In the genomic region with DNA sequence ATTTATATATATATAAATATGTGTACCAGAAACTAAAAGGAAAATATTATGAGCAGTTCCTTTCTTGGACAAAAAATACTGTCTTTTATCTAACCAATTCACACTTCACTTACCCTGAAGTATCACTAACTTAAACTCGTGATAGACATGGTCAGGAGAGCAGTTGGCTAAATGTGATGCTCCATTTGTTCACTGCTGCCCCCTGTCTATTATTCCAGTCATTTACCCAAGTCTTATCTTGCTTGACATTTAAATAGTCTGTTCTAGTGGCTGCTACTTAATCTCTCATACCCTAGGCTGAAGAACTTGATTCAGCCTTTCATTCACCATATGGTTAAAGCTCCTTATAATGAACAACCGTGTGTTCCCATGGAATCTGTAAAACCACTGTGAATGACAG, we compare ENCODE assay signal across 11 cellular contexts.
DNase-seq lines count a peak whose midpoint lies in the region; ATAC-seq, FAIRE-seq and TF ChIP-seq lines count a peak whose summit lies in the region.
"Had no signal": no experiment of that assay in that cellular context is flagged by ENCODE, and none has a peak within 500 bp of the region (broad histone marks: within the 10 kb centered on the region; RNA-seq: fewer than 3 reads in every experiment).

No MANE protein-coding gene starts in this region.

- no peak for FAIRE-seq in K562 (lab: Jason Lieb, UNC)

- peak; percentile 7 for DNase-seq in NOMO-1 treated with DMSO at 0.1 percent for 48 hours (lab: John Stamatoyannopoulos, UW; ENCODE audit: unreplicated experiment)
- DNase-seq in NOMO-1 (lab: John Stamatoyannopoulos, UW; ENCODE audit: unreplicated experiment in 2 of 2) = no peak
- DNase-seq in NCI-H69 (lab: John Stamatoyannopoulos, UW) = peak; percentile 74
- peak in 2 of 4 experiments; percentile 1 to 7 for DNase-seq in K562 (ENCODE audit: extremely low read depth in 1 of 4, low spot score in 3 of 4)
- DNase-seq in upper lobe of right lung = no peak
- DNase-seq in stimulated activated CD4-positive, alpha-beta T cell treated with anti-CD3 and anti-CD28 coated beads, Interleukin-4, amount 100 ng/mL, for 4 hours = no peak
- DNase-seq in activated CD8-positive, alpha-beta memory T cell treated with anti-CD3 and anti-CD28 coated beads, Interleukin-2, amount 50 U/mL, for 48 hours = no peak
- no peak for DNase-seq in posterior cingulate gyrus
- DNase-seq: activated CD8-positive, alpha-beta memory T cell treated with anti-CD3 and anti-CD28 coated beads, Interleukin-2, amount 50 U/mL, for 4 hours; ovary had no signal

- intact Hi-C loops in K562 (cut with micrococcal nuclease) = no loop called here
- intact Hi-C loops in upper lobe of right lung (cut with DNase I) = no loop called here
- intact Hi-C loops in posterior cingulate gyrus (cut with DNase I) = no loop called here

- no peak overlapping the region for H3K4me3 ChIP-seq in K562
- no peak overlapping the region for H3K4me3 ChIP-seq in upper lobe of right lung
- H3K4me3 ChIP-seq: BLaER1 treated with 17β-estradiol and CSF1 and Interleukin-3, amounts not matched to agents 10 nM and 100 nM; ovary had no signal

- H3K36me3 ChIP-seq in K562 (ENCODE audit: control insufficient read depth, insufficient read depth, low read length) (no peaks in the 10 kb centered on the region), upper lobe of right lung (no peaks in the 10 kb centered on the region)
- H3K36me3 ChIP-seq: BLaER1 treated with 17β-estradiol and CSF1 and Interleukin-3, amounts not matched to agents 10 nM and 100 nM; ovary had no signal

- H3K9ac ChIP-seq in K562 (ENCODE audit: insufficient read depth in 1 of 2, low read depth in 2 of 2, low read length in 2 of 2) = no peak overlapping the region
- H3K9ac ChIP-seq: BLaER1 treated with 17β-estradiol and CSF1 and Interleukin-3, amounts not matched to agents 10 nM and 100 nM had no signal

- H2AFZ ChIP-seq in K562 (ENCODE audit: low read depth, low read length) = no peak overlapping the region

- H3K27me3 ChIP-seq in K562 (ENCODE audit: control insufficient read depth in 2 of 2, insufficient read depth in 2 of 2, low read length in 2 of 2) = no peaks in the 10 kb centered on the region
- no peaks in the 10 kb centered on the region for H3K27me3 ChIP-seq in upper lobe of right lung
- H3K27me3 ChIP-seq: BLaER1 treated with 17β-estradiol and CSF1 and Interleukin-3, amounts not matched to agents 10 nM and 100 nM; ovary had no signal

- H3K27ac ChIP-seq in K562 (ENCODE audit: extremely low read depth, low read depth, low read length) (no peak overlapping the region), upper lobe of right lung (no peak overlapping the region)
- H3K27ac ChIP-seq: BLaER1 treated with 17β-estradiol and CSF1 and Interleukin-3, amounts not matched to agents 10 nM and 100 nM; ovary had no signal

- no peak for TF ChIP-seq EP300 in K562 (IDR thresholded peaks at IDR 0.05; ENCODE audit: low read length)

- ATAC-seq in K562 (no peak), upper lobe of right lung (peak; percentile 24)

- no TSS peak for BruUV-seq in K562 (replicated peaks; lab: Mats Ljungman, UMichigan)

- no peaks in the 10 kb centered on the region for H4K20me1 ChIP-seq in K562 (replicated peaks; ENCODE audit: control insufficient read depth, insufficient read depth, low read length)
- H4K20me1 ChIP-seq: BLaER1 treated with 17β-estradiol and CSF1 and Interleukin-3, amounts not matched to agents 10 nM and 100 nM had no signal

- TF ChIP-seq POLR2A in K562 (conservative IDR thresholded peaks at IDR 0.05) = no peak

- POLR2A ChIA-PET in K562 (lab: Yijun Ruan, JAX) = no interaction called here

- H3K4me1 ChIP-seq in K562 (replicated peaks in 1 of 2; ENCODE audit: control insufficient read depth in 2 of 2, insufficient read depth in 2 of 2, low read length in 2 of 2) (no peaks in the 10 kb centered on the region), upper lobe of right lung (no peaks in the 10 kb centered on the region)
- H3K4me1 ChIP-seq: BLaER1 treated with 17β-estradiol and CSF1 and Interleukin-3, amounts not matched to agents 10 nM and 100 nM had no signal

- H3K9me3 ChIP-seq in K562 (replicated peaks; ENCODE audit: control insufficient read depth, insufficient read depth, low read depth, low read length) (no peaks in the 10 kb centered on the region), upper lobe of right lung (no peaks in the 10 kb centered on the region)
- H3K9me3 ChIP-seq: BLaER1 treated with 17β-estradiol and CSF1 and Interleukin-3, amounts not matched to agents 10 nM and 100 nM; ovary had no signal

- H3K4me2 ChIP-seq in K562 (ENCODE audit: insufficient read depth, low read length) = no peak overlapping the region
- H3K4me2 ChIP-seq: BLaER1 treated with 17β-estradiol and CSF1 and Interleukin-3, amounts not matched to agents 10 nM and 100 nM had no signal

- peak in 2 of 3 experiments; percentile 10 to 13; a peak in 1 of 6 replicates for TF ChIP-seq CTCF in K562 (IDR thresholded peaks at IDR 0.05 in 2 of 3, conservative IDR thresholded peaks at IDR 0.05 in 1 of 3; ENCODE audit: insufficient read depth in 2 of 3, low read depth in 1 of 3, low read length in 3 of 3)
- TF ChIP-seq CTCF in upper lobe of right lung (IDR thresholded peaks at IDR 0.05) = peak; percentile 34

- CTCF ChIA-PET in K562 (lab: Yijun Ruan, JAX; ENCODE audit: low intra/inter-chr PET ratio) = no interaction called here

- H3K79me2 ChIP-seq in K562 (ENCODE audit: control insufficient read depth, insufficient read depth, low read length) = no peaks in the 10 kb centered on the region

- 0% methylated on average over 2 of the region's 2 CpGs for WGBS in K562 (ENCODE audit: insufficient coverage, low coverage, missing lambda C conversion rate)

- TF ChIP-seq RAD21 in K562 (CRISPR knock-in tag; conservative IDR thresholded peaks at IDR 0.05 in 1 of 2, IDR thresholded peaks at IDR 0.05 in 1 of 2) = peak in 1 of 2 experiments; percentile 18; a peak in 1 of 4 replicates

- in situ Hi-C loops in K562 (cut with MboI) = no loop called here

- H3K9me1 ChIP-seq in K562 (ENCODE audit: control insufficient read depth, insufficient read depth, low read length) = no peaks in the 10 kb centered on the region

TF ChIP-seq in K562, 482 proteins besides CTCF, POLR2A, EP300 and RAD21:
- TF ChIP-seq ILK (tag; IDR thresholded peaks at IDR 0.05; ENCODE audit: borderline replicate concordance, low read depth) (no peak), POLR2B (IDR thresholded peaks at IDR 0.05; ENCODE audit: low read depth, partially characterized antibody) (no peak), MAFK (IDR thresholded peaks at IDR 0.05; ENCODE audit: low read length) (no peak), ZNF12 (CRISPR knock-in tag; IDR thresholded peaks at IDR 0.05) (no peak), NR2C2 (CRISPR knock-in tag; IDR thresholded peaks at IDR 0.05) (no peak), NR2C2 (tag; IDR thresholded peaks at IDR 0.05) (no peak), AFF4 (CRISPR knock-in tag; IDR thresholded peaks at IDR 0.05) (no peak), RFX1 (IDR thresholded peaks at IDR 0.05) (no peak), MTA2 (IDR thresholded peaks at IDR 0.05; ENCODE audit: low read depth) (no peak), EZH2 (IDR thresholded peaks at IDR 0.05; ENCODE audit: borderline replicate concordance, low read depth, low read length) (no peak)
TF ChIP-seq in K562: peak in this region for 0.

Comparison
In these comparisons a context has a peak if more than half of its experiments do, and no peak if none do; other contexts are left out.
1. DNase-seq: peak in NOMO-1 treated with DMSO at 0.1 percent for 48 hours (single experiment) and NCI-H69 (single experiment); none in NOMO-1 (0 of 2), upper lobe of right lung (single experiment), stimulated activated CD4-positive, alpha-beta T cell treated with anti-CD3 and anti-CD28 coated beads, Interleukin-4, amount 100 ng/mL, for 4 hours (0 of 2), activated CD8-positive, alpha-beta memory T cell treated with anti-CD3 and anti-CD28 coated beads, Interleukin-2, amount 50 U/mL, for 48 hours (single experiment) and posterior cingulate gyrus (0 of 10).